10 cellular contexts compared by ENCODE assay signal in genomic region chr11:67438121-67438902, GRCh38. TPM values are rescaled to one million over a fixed set of nuclear protein-coding genes. Genes with fewer than 3 reads are reported as not detected.
A peak's percentile ranks its signal among the peaks of the same experiment; 100 is the strongest.
DNase-seq lines count a peak whose midpoint lies in the region; ATAC-seq and TF ChIP-seq lines count a peak whose summit lies in the region.
"Had no signal": no experiment of that assay in that cellular context is flagged by ENCODE, and none has a peak within 500 bp of the region (broad histone marks: within the 10 kb centered on the region; RNA-seq: fewer than 3 reads in every experiment).

No MANE protein-coding gene starts in this region.

- H3K36me3 ChIP-seq in effector memory CD4-positive, alpha-beta T cell (ENCODE audit: control insufficient read depth, insufficient read depth, low read length), result peaks cover 18% of the 10 kb centered on the region
- H3K36me3 ChIP-seq in thyroid gland, result peaks cover 28 to 33% of the 10 kb centered on the region in 2 donors

- intact Hi-C loops in thyroid gland (cut with DNase I), result no loop called here

- ATAC-seq in HG02642 (IDR thresholded peaks at IDR 0.05; ENCODE audit: poor library complexity, unreplicated experiment), result no peak

- peaks cover 70% of the 10 kb centered on the region for H3K4me1 ChIP-seq in effector memory CD4-positive, alpha-beta T cell (ENCODE audit: control insufficient read depth, insufficient read depth, low read length, poor library complexity, severe bottlenecking)
- peaks cover 5 to 31% of the 10 kb centered on the region in 2 donors for H3K4me1 ChIP-seq in thyroid gland

- H3K27ac ChIP-seq in effector memory CD4-positive, alpha-beta T cell (ENCODE audit: insufficient read depth, low read length, poor library complexity, severe bottlenecking), result peak overlapping the region; percentile 93
- no peak overlapping the region for H3K27ac ChIP-seq in thyroid gland

- 75 to 88% methylated on average over 15 to 23 of the region's 42 CpGs for WGBS in thyroid gland, 2 donors

- peak; percentile 74 for TF ChIP-seq POLR2A in GM19193 (IDR thresholded peaks at IDR 0.05; ENCODE audit: extremely low read depth, insufficient read depth, insufficient read length)
- no peak for TF ChIP-seq POLR2A in thyroid gland (IDR thresholded peaks at IDR 0.05)

- H3K27me3 Mint-ChIP-seq in activated CD4-positive, alpha-beta T cell treated with anti-CD3 and anti-CD28 coated beads, Interleukin-2, amount 10 ng/mL, durations not matched to agents 7 days and 5 days, result no peaks in the 10 kb centered on the region

- H3K4me3 ChIP-seq in effector memory CD4-positive, alpha-beta T cell (ENCODE audit: insufficient read depth, low read depth, low read length, poor library complexity, severe bottlenecking), result peak overlapping the region; percentile 94
- no peak overlapping the region for H3K4me3 ChIP-seq in thyroid gland (replicated peaks in 1 of 3)

- DNase-seq in activated CD4-positive, alpha-beta T cell treated with anti-CD3 and anti-CD28 coated beads, Interleukin-2, amount 10 ng/mL, durations not matched to agents 7 days and 5 days, result peak; percentile 85
- DNase-seq in effector memory CD4-positive, alpha-beta T cell, result peak; percentile 61 to 69 (median 68)
- DNase-seq in stimulated activated CD4-positive, alpha-beta T cell treated with anti-CD3 and anti-CD28 coated beads, TNF-alpha, amount 100 ng/mL, for 48 hours (ENCODE audit: low read depth in 3 of 3), result peak; percentile 64 to 87 (median 80)
- DNase-seq in thyroid gland (no peak), COLO829 (ENCODE audit: low spot score) (no peak), medulla oblongata (ENCODE audit: extremely low spot score) (no peak)
- DNase-seq: NCI-H1436 treated with DMSO at 0.1 percent for 48 hours had no signal

- H3K9me3 ChIP-seq in effector memory CD4-positive, alpha-beta T cell (ENCODE audit: control insufficient read depth, low read length), result no peaks in the 10 kb centered on the region
- H3K9me3 ChIP-seq in thyroid gland, result no peaks in the 10 kb centered on the region

- peaks cover 51% of the 10 kb centered on the region for H3K36me3 Mint-ChIP-seq in activated CD4-positive, alpha-beta T cell treated with anti-CD3 and anti-CD28 coated beads, Interleukin-2, amount 10 ng/mL, durations not matched to agents 7 days and 5 days (ENCODE audit: low read depth)

- H3K27ac Mint-ChIP-seq in activated CD4-positive, alpha-beta T cell treated with anti-CD3 and anti-CD28 coated beads, Interleukin-2, amount 10 ng/mL, durations not matched to agents 7 days and 5 days, result peak overlapping the region; percentile 94

- H3K4me1 Mint-ChIP-seq in activated CD4-positive, alpha-beta T cell treated with anti-CD3 and anti-CD28 coated beads, Interleukin-2, amount 10 ng/mL, durations not matched to agents 7 days and 5 days, result peaks cover 62% of the 10 kb centered on the region

- H3K4me3 Mint-ChIP-seq in activated CD4-positive, alpha-beta T cell treated with anti-CD3 and anti-CD28 coated beads, Interleukin-2, amount 10 ng/mL, durations not matched to agents 7 days and 5 days, result peak overlapping the region; percentile 98

- no peaks in the 10 kb centered on the region for H3K9me3 Mint-ChIP-seq in activated CD4-positive, alpha-beta T cell treated with anti-CD3 and anti-CD28 coated beads, Interleukin-2, amount 10 ng/mL, durations not matched to agents 7 days and 5 days

- POLR2A ChIA-PET in activated CD4-positive, alpha-beta T cell treated with anti-CD3 and anti-CD28 coated beads, Interleukin-2, amount 10 ng/mL, durations not matched to agents 7 days and 5 days (lab: Charles Lee), result interaction anchor here (0.6 to 2.9 kb wide), 7 partner anchors 18 to 46 kb away, joined by 3 to 18 read pairs (median 7); partner anchors contain the start of genes AIP, PPP1CA, RAD9A and TBC1D10C

- H3K27me3 ChIP-seq in effector memory CD4-positive, alpha-beta T cell (replicated peaks; ENCODE audit: control insufficient read depth, insufficient read depth, low read length, poor library complexity, severe bottlenecking), result no peaks in the 10 kb centered on the region
- no peaks in the 10 kb centered on the region for H3K27me3 ChIP-seq in thyroid gland

- CTCF ChIA-PET in activated CD4-positive, alpha-beta T cell treated with anti-CD3 and anti-CD28 coated beads, Interleukin-2, amount 10 ng/mL, durations not matched to agents 7 days and 5 days (lab: Charles Lee), result interaction anchor here (1.1 to 4.2 kb wide), 15 partner anchors 10 to 67 kb away, joined by 3 to 29 read pairs (median 5); partner anchors contain the start of genes CABP4, PITPNM1, PPP1CA and RPS6KB2

- TF ChIP-seq CTCF in thyroid gland (IDR thresholded peaks at IDR 0.05), result no peak

RNA-seq across cellular contexts. Expression of gene PTPRCAP, which starts 0.8 kb away (rescaled TPM):
- 100 to 1,000 TPM; 328 to 389 TPM for total RNA-seq in activated CD4-positive, alpha-beta T cell treated with anti-CD3 and anti-CD28 coated beads, Interleukin-2, amount 10 ng/mL, durations not matched to agents 7 days and 5 days
- total RNA-seq in thyroid gland, result 1 to 10 TPM; 5.6 to 7.2 (median 6.4) TPM

RNA-seq across cellular contexts. Expression of gene CORO1B, which starts 5.0 kb away (rescaled TPM):
- 100 to 1,000 TPM; 191 to 252 TPM for total RNA-seq in activated CD4-positive, alpha-beta T cell treated with anti-CD3 and anti-CD28 coated beads, Interleukin-2, amount 10 ng/mL, durations not matched to agents 7 days and 5 days
- total RNA-seq in thyroid gland, result 100 to 1,000 TPM in 1 of 4 donors, 10 to 100 TPM in 3; 73.9 to 102 (median 81.3) TPM

RNA-seq across cellular contexts. Expression of gene RPS6KB2, which starts 10.0 kb away (rescaled TPM):
- total RNA-seq in activated CD4-positive, alpha-beta T cell treated with anti-CD3 and anti-CD28 coated beads, Interleukin-2, amount 10 ng/mL, durations not matched to agents 7 days and 5 days, result 10 to 100 TPM; 57.5 to 68.1 TPM
- 100 to 1,000 TPM in 1 of 4 donors, 10 to 100 TPM in 3; 44.1 to 102 (median 62.2) TPM for total RNA-seq in thyroid gland

RNA-seq across cellular contexts. Expression of gene GPR152, which starts 14.2 kb away (rescaled TPM):
- not detected for total RNA-seq in activated CD4-positive, alpha-beta T cell treated with anti-CD3 and anti-CD28 coated beads, Interleukin-2, amount 10 ng/mL, durations not matched to agents 7 days and 5 days
- total RNA-seq in thyroid gland, result not detected
- total RNA-seq: osteoblast had no signal

RNA-seq across cellular contexts. Expression of gene CABP4, which starts 16.8 kb away (rescaled TPM):
- 1 to 10 TPM; 1.3 to 2.6 TPM for total RNA-seq in activated CD4-positive, alpha-beta T cell treated with anti-CD3 and anti-CD28 coated beads, Interleukin-2, amount 10 ng/mL, durations not matched to agents 7 days and 5 days
- total RNA-seq in thyroid gland, result 1 to 10 TPM in 1 of 4 donors, under 1 TPM in 2, not detected in 1; 0.33 to 6.4 (median 0.39) TPM
- total RNA-seq: osteoblast had no signal

Comparison
In these comparisons a context has a peak if more than half of its experiments do, and no peak if none do; other contexts are left out.
1. DNase-seq: peak in activated CD4-positive, alpha-beta T cell treated with anti-CD3 and anti-CD28 coated beads, Interleukin-2, amount 10 ng/mL, durations not matched to agents 7 days and 5 days (single experiment), effector memory CD4-positive, alpha-beta T cell (3 of 3) and stimulated activated CD4-positive, alpha-beta T cell treated with anti-CD3 and anti-CD28 coated beads, TNF-alpha, amount 100 ng/mL, for 48 hours (3 of 3); none in thyroid gland (0 of 2), COLO829 (single experiment) and medulla oblongata (single experiment).
2. RNA of gene PTPRCAP, which starts 0.8 kb away (total RNA-seq): 328 to 389 TPM in activated CD4-positive, alpha-beta T cell treated with anti-CD3 and anti-CD28 coated beads, Interleukin-2, amount 10 ng/mL, durations not matched to agents 7 days and 5 days; 5.6 to 7.2 TPM in thyroid gland; every median in the first group is over 10 times any median in the second.